In the genomic region with DNA sequence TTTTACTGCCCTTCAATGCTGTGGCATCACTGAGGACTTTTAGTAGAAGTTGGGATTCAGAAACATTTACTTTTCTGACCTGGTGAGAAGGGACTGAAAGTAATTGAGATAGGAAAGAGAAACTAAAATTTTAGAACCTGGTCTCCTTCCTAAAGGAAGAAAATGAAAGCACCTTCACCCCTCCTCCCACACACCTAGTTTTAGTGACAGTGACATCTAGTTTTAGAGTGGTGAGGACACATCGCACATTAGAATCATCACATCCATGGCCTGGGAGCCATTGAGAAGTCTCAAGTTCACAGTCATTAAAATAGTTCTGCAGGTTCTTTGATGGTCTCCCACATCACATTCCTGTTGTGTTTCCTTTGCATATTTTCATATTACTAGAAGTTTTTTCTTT, we compare ENCODE assay signal across 19 cellular contexts. TPM values are rescaled to one million over a fixed set of nuclear protein-coding genes. Genes with fewer than 3 reads are reported as not detected.
DNase-seq lines count a peak whose midpoint lies in the region; ATAC-seq lines count a peak whose summit lies in the region.
"Had no signal": no experiment of that assay in that cellular context is flagged by ENCODE, and none has a peak within 500 bp of the region (broad histone marks: within the 10 kb centered on the region; RNA-seq: fewer than 3 reads in every experiment).

No MANE protein-coding gene starts in this region.

- ATAC-seq in HG03378 (IDR thresholded peaks at IDR 0.05; ENCODE audit: unreplicated experiment) (peak; percentile 46), GM21825 (IDR thresholded peaks at IDR 0.05; ENCODE audit: unreplicated experiment) (no peak), HG03175 (IDR thresholded peaks at IDR 0.05; ENCODE audit: unreplicated experiment) (no peak)

- H3K36me3 Mint-ChIP-seq in activated naive CD4-positive, alpha-beta T cell treated with anti-CD3 and anti-CD28 coated beads, Interleukin-2, amount 50 U/mL, for 24 hours = peaks cover 22% of the 10 kb centered on the region

- H3K4me3 Mint-ChIP-seq in activated naive CD4-positive, alpha-beta T cell treated with anti-CD3 and anti-CD28 coated beads, Interleukin-2, amount 50 U/mL, for 24 hours = no peak overlapping the region
- H3K4me3 Mint-ChIP-seq: GM23338 had no signal

- no peaks in the 10 kb centered on the region for H3K27me3 Mint-ChIP-seq in activated naive CD4-positive, alpha-beta T cell treated with anti-CD3 and anti-CD28 coated beads, Interleukin-2, amount 50 U/mL, for 24 hours

- peak overlapping the region; percentile 3 for H3K27ac Mint-ChIP-seq in activated naive CD4-positive, alpha-beta T cell treated with anti-CD3 and anti-CD28 coated beads, Interleukin-2, amount 50 U/mL, for 24 hours
- H3K27ac Mint-ChIP-seq: GM23338 had no signal

- DNase-seq in activated naive CD4-positive, alpha-beta T cell treated with Interleukin-2 at 50 U/mL for 16 hours = no peak
- DNase-seq in dermis blood vessel endothelial cell (peak; percentile 33), NCI-H748 (lab: John Stamatoyannopoulos, UW; ENCODE audit: unreplicated experiment) (no peak)
- DNase-seq: activated gamma-delta T cell treated with Interleukin-2 at 50 U/mL for 16 hours; aorta; DMS79 treated with DMSO at 0.1 percent for 48 hours; effector memory CD4-positive, alpha-beta T cell; NCI-H1105 treated with DMSO at 0.1 percent for 48 hours; NCI-H2107; NCI-H526; Right ventricle myocardium superior; T-helper 2 cell; WERI-Rb-1 had no signal

- H3K9me3 Mint-ChIP-seq in activated naive CD4-positive, alpha-beta T cell treated with anti-CD3 and anti-CD28 coated beads, Interleukin-2, amount 50 U/mL, for 24 hours = no peaks in the 10 kb centered on the region
- H3K9me3 Mint-ChIP-seq: GM23338 had no signal

- H3K4me1 Mint-ChIP-seq in activated naive CD4-positive, alpha-beta T cell treated with anti-CD3 and anti-CD28 coated beads, Interleukin-2, amount 50 U/mL, for 24 hours = peaks cover 26% of the 10 kb centered on the region

RNA-seq across cellular contexts. Expression of a gene that starts 16.1 kb away (rescaled TPM):
- not detected in 2 replicates for total RNA-seq in dermis blood vessel endothelial cell
- total RNA-seq: Right ventricle myocardium superior, temporal lobe had no signal

RNA-seq across cellular contexts. Expression of a gene that starts 50.5 kb away (rescaled TPM):
- not detected in 2 replicates for total RNA-seq in dermis blood vessel endothelial cell
- total RNA-seq: Right ventricle myocardium superior had no signal
